8 cellular contexts compared by ENCODE assay signal in the genomic region with DNA sequence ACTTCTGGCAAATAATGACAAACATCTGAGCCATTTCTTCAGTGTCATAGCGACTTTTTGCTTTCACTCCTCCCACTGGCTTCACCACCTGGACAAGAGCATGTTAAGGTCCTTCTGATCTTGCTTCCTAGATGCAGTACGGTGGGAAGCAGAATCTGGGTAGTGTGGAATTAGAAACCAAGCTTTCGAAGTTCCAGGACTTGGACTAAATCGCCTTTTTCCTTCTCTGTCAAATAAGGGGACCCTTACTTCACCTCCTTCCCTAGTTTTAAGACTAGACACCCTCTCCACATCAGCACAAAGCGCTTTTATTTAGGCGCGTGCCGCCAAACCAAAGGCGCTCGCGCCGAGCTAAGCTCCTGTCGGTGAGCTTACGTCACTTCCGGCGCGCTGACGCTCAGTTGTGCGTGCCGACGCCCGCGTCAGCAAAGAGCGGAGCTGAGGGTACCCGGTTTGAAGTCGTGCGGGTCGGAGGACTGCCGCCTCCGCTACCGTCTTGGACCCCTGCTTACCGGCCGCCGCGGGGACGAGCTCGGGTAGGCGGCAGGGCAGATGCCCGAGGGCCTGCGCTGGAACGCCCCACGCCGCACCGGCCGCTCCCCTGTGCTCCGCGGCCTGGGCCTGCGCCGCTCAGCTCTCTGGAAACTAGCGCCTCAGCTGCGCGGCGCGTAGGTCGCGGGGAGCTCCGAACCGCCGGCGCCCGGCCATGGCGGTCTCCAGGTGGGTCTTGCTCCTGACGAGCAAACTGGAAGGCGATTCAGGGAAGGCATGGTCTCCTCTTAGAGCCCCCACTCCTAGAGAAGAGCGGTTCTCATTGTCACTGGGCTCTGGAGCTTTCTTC. TPM values are rescaled to one million over a fixed set of nuclear protein-coding genes. Genes with fewer than 3 reads are reported as not detected.
DNase-seq lines count a peak whose midpoint lies in the region; ATAC-seq and TF ChIP-seq lines count a peak whose summit lies in the region.

TSS of gene BTAF1 (plus strand) at position 400 of the 841 bp plus-strand sequence. CDS start at position 707, 307 bp downstream.

- H3F3A ChIP-seq in PC-9 (ENCODE audit: insufficient read depth, low read depth): no peaks in the 10 kb centered on the region

- ATAC-seq in GM21526 (IDR thresholded peaks at IDR 0.05; ENCODE audit: low FRiP score, unreplicated experiment) (peak; percentile 94), esophagus mucosa (peak; percentile 98)
- peak; percentile 96 to 98 for ATAC-seq in activated T-cell treated with anti-CD3 and anti-CD28 coated beads, Interleukin-2, amount 50 U/mL, for 4 hours

- H3K9me3 ChIP-seq in PC-9 (ENCODE audit: insufficient read depth, low read depth) (no peaks in the 10 kb centered on the region), muscle layer of colon (ENCODE audit: low read length) (no peaks in the 10 kb centered on the region)

- H3K4me1 ChIP-seq in PC-9 (replicated peaks; ENCODE audit: insufficient read depth) (peaks cover 5% of the 10 kb centered on the region; the same call in 1 of the 2 replicates), muscle layer of colon (ENCODE audit: insufficient read depth, low read length) (peaks cover 20% of the 10 kb centered on the region)

- peaks cover 18% of the 10 kb centered on the region for H3K36me3 Mint-ChIP-seq in activated T-cell treated with anti-CD3 and anti-CD28 coated beads, Interleukin-2, amount 50 U/mL, for 4 hours (ENCODE audit: insufficient read depth)

- TF ChIP-seq CTCF in PC-9 (conservative IDR thresholded peaks at IDR 0.05): no peak

- intact Hi-C loops in PC-9 (cut with micrococcal nuclease; ENCODE audit: unreplicated experiment): no loop called here

- H3K79me2 ChIP-seq in PC-9 (ENCODE audit: low read depth): peaks cover 49% of the 10 kb centered on the region

- H3K4me3 Mint-ChIP-seq in activated T-cell treated with anti-CD3 and anti-CD28 coated beads, Interleukin-2, amount 50 U/mL, for 4 hours: peak within 1 kb of the TSS; percentile 95

- no peaks in the 10 kb centered on the region for H3K9me2 ChIP-seq in PC-9 (ENCODE audit: insufficient read depth)

- TSS peak; percentile 96 for BruUV-seq in PC-9 (replicated peaks; lab: Mats Ljungman, UMichigan)

- H2AFZ ChIP-seq in PC-9: peak within 1 kb of the TSS; percentile 97

- H3K9me3 Mint-ChIP-seq in activated T-cell treated with anti-CD3 and anti-CD28 coated beads, Interleukin-2, amount 50 U/mL, for 4 hours: no peaks in the 10 kb centered on the region

- H3K27ac ChIP-seq in PC-9: peak within 1 kb of the TSS; percentile 82
- peak within 1 kb of the TSS; percentile 71 for H3K27ac ChIP-seq in muscle layer of colon (ENCODE audit: low read depth, low read length)

- H4K20me1 ChIP-seq in PC-9 (ENCODE audit: insufficient read depth): no peaks in the 10 kb centered on the region

- H3K36me3 ChIP-seq in PC-9 (ENCODE audit: low read depth) (no peaks in the 10 kb centered on the region), muscle layer of colon (ENCODE audit: insufficient read depth, low read length) (no peaks in the 10 kb centered on the region)

- H3K4me1 Mint-ChIP-seq in activated T-cell treated with anti-CD3 and anti-CD28 coated beads, Interleukin-2, amount 50 U/mL, for 4 hours (ENCODE audit: low read depth): peaks cover 36% of the 10 kb centered on the region

- CTCF ChIA-PET in PC-9 (lab: Charles Lee): no interaction called here

- peak within 1 kb of the TSS; percentile 86 for H3K4me2 ChIP-seq in PC-9

- H3K9ac ChIP-seq in muscle layer of colon (ENCODE audit: low read length): peak within 1 kb of the TSS; percentile 98

- H3K27me3 ChIP-seq in PC-9 (ENCODE audit: insufficient read depth, low read depth): no peaks in the 10 kb centered on the region
- H3K27me3 ChIP-seq in muscle layer of colon (ENCODE audit: control insufficient read depth in 1 of 2, insufficient read depth in 2 of 2, low read length in 2 of 2): no peaks in the 10 kb centered on the region

- POLR2A ChIA-PET in PC-9 (lab: Charles Lee; ENCODE audit: unreplicated experiment): interaction anchor here (0.5 to 0.6 kb wide), 7 partner anchors 51 to 1147 kb away, joined by 3 to 14 read pairs (median 5); no protein-coding TSS in a partner anchor

- H3K4me3 ChIP-seq in PC-9: peak within 1 kb of the TSS; percentile 93
- H3K4me3 ChIP-seq in muscle layer of colon (ENCODE audit: low read depth in 1 of 2, low read length in 2 of 2): peak within 1 kb of the TSS; percentile 90 to 92

- peaks cover 2% of the 10 kb centered on the region for H3K27me3 Mint-ChIP-seq in activated T-cell treated with anti-CD3 and anti-CD28 coated beads, Interleukin-2, amount 50 U/mL, for 4 hours (ENCODE audit: low read depth)

- peak; percentile 81 for DNase-seq in DMS114 treated with DMSO at 0.1 percent for 48 hours (lab: John Stamatoyannopoulos, UW; ENCODE audit: unreplicated experiment)
- DNase-seq in HuH-7.5 (ENCODE audit: low spot score): peak; percentile 61
- peak; percentile 68 to 77 for DNase-seq in PC-9
- DNase-seq in activated T-cell treated with anti-CD3 and anti-CD28 coated beads, Interleukin-2, amount 50 U/mL, for 4 hours: peak; percentile 90
- peak; percentile 85 to 89 for DNase-seq in stimulated activated CD8-positive, alpha-beta memory T cell treated with anti-CD3 and anti-CD28 coated beads, Interleukin-7, amount 100 ng/mL, for 4 hours (ENCODE audit: low read depth in 2 of 2)

RNA-seq across cellular contexts. Expression of gene BTAF1, which starts in this region (rescaled TPM):
- total RNA-seq in PC-9 (2021): 16.7 and 19.0 TPM in 2 replicates
- 10 to 100 TPM; 44.5 to 49.5 (median 46.3) TPM for total RNA-seq in activated T-cell treated with anti-CD3 and anti-CD28 coated beads, Interleukin-2, amount 50 U/mL, for 4 hours
- 18.0 TPM for total RNA-seq in esophagus mucosa

Comparison
In these comparisons a context has a peak if more than half of its experiments do, and no peak if none do; other contexts are left out.
1. Peak in every context shown above with its lines: DNase-seq, ATAC-seq, H3K4me3 ChIP-seq and H3K27ac ChIP-seq.